In genomic region chr3:157087398-157088132, GRCh38 we compare ENCODE assay signal across 8 cellular contexts.
DNase-seq lines count a peak whose midpoint lies in the region; ATAC-seq and TF ChIP-seq lines count a peak whose summit lies in the region.

No MANE protein-coding gene starts in this region.

- H3K4me1 ChIP-seq in esophagus (ENCODE audit: control insufficient read depth in 2 of 2, insufficient read depth in 2 of 2, low read length in 1 of 2) (no peaks in the 10 kb centered on the region), parathyroid adenoma (peaks cover 39% of the 10 kb centered on the region)

- DNase-seq in EH (ENCODE audit: low read depth) = peak; percentile 48
- peak; percentile 75 for DNase-seq in RPMI8226
- DNase-seq in central memory CD4-positive, alpha-beta T cell = no peak
- DNase-seq in hippocampal formation (lab: John Stamatoyannopoulos, UW) = no peak
- no peak for DNase-seq in DMS 273 (lab: John Stamatoyannopoulos, UW; ENCODE audit: unreplicated experiment)

- peak overlapping the region; percentile 100 for H3K4me2 ChIP-seq in parathyroid adenoma (ENCODE audit: low read length)

- H3K27ac ChIP-seq in esophagus (ENCODE audit: low read depth in 2 of 2, low read length in 1 of 2) (peak overlapping the region; percentile 99 to 100), parathyroid adenoma (peak overlapping the region; percentile 99)

- H3K27me3 ChIP-seq in esophagus (ENCODE audit: control insufficient read depth in 1 of 2, insufficient read depth in 2 of 2, low read length in 2 of 2) = no peaks in the 10 kb centered on the region
- H3K27me3 ChIP-seq in parathyroid adenoma (ENCODE audit: control insufficient read depth, insufficient read depth, low read length) = no peaks in the 10 kb centered on the region

- H3K4me3 ChIP-seq in esophagus (ENCODE audit: low read depth in 1 of 2, low read length in 2 of 2) (no peak overlapping the region), parathyroid adenoma (ENCODE audit: low read depth, low read length) (peak overlapping the region; percentile 86)

- 44% methylated on average over 6 of the region's 6 CpGs for WGBS in esophagus, 2 donors

- H3K9me3 ChIP-seq in esophagus (ENCODE audit: control insufficient read depth in 2 of 2, insufficient read depth in 1 of 2, low read depth in 1 of 2, low read length in 1 of 2) (no peaks in the 10 kb centered on the region), parathyroid adenoma (ENCODE audit: control insufficient read depth, low read length) (no peaks in the 10 kb centered on the region)

- TF ChIP-seq CTCF in parathyroid adenoma (IDR thresholded peaks at IDR 0.05) = no peak

- H3K79me2 ChIP-seq in parathyroid adenoma = no peaks in the 10 kb centered on the region

- peak overlapping the region; percentile 22 for H3K9ac ChIP-seq in parathyroid adenoma

- peak overlapping the region; percentile 99 for H2AFZ ChIP-seq in parathyroid adenoma

- ATAC-seq in GM21723 (IDR thresholded peaks at IDR 0.05; ENCODE audit: unreplicated experiment) = no peak

- H3K36me3 ChIP-seq in esophagus (ENCODE audit: control insufficient read depth in 2 of 2, insufficient read depth in 2 of 2, low read length in 1 of 2) = no peaks in the 10 kb centered on the region
- H3K36me3 ChIP-seq in parathyroid adenoma (ENCODE audit: control insufficient read depth, insufficient read depth, low read length) = no peaks in the 10 kb centered on the region

Comparison
In these comparisons a context has a peak if more than half of its experiments do, and no peak if none do; other contexts are left out.
1. DNase-seq: peak in EH (single experiment) and RPMI8226 (single experiment); none in central memory CD4-positive, alpha-beta T cell (single experiment), hippocampal formation (0 of 2) and DMS 273 (single experiment).